In the genomic region with DNA sequence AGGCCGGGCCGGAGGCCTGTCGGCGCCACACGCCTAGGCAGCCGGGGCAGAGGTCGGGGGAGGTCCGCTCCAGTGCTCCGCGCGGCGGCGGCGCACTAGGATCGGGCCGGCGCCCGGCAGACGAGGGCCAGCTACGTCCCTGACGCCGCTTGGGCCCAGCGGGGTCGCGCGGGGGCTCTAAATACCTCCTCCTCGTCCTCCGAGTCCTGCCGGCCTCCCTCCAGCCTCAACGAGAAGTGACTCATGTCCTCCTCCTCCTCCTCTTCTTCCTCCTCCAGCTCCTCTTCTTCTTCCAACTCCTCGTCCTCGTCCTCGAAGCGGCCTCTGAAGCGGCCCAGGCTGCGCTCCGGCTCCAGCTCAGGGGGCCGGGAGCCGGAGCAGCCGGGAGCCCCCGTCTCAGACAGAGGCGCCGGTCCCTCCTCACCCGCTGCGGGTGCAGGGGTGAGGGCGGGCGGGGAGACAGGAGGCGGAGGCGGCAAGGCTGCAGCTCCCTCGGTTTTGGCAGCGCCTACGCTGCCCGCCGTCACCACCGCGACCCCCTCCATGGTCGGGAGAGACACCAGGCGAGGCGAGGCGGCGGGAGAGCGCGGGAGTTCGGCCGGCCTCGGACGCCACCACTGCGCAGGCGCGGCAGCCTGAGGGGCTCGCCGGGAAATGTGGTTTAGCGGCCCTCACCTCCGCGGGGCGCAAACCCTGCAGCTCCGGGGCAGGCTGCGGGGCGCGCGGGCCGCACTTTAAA, we compare ENCODE assay signal across 8 cellular contexts. TPM values are rescaled to one million over a fixed set of nuclear protein-coding genes. Genes with fewer than 3 reads are reported as not detected.
DNase-seq lines count a peak whose midpoint lies in the region; ATAC-seq, FAIRE-seq and TF ChIP-seq lines count a peak whose summit lies in the region.

A gene with protein sequence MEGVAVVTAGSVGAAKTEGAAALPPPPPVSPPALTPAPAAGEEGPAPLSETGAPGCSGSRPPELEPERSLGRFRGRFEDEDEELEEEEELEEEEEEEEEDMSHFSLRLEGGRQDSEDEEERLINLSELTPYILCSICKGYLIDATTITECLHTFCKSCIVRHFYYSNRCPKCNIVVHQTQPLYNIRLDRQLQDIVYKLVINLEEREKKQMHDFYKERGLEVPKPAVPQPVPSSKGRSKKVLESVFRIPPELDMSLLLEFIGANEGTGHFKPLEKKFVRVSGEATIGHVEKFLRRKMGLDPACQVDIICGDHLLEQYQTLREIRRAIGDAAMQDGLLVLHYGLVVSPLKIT (minus strand): TSS at position 619 of the 739 bp plus-strand sequence. CDS start 74 bp downstream, at position 545.

- peak within 1 kb of the TSS; percentile 79 for H3K4me3 Mint-ChIP-seq in Caco-2 (ENCODE audit: unreplicated experiment)
- H3K4me3 Mint-ChIP-seq in activated T-cell treated with anti-CD3 and anti-CD28 coated beads, Interleukin-2, amount 50 U/mL, for 24 hours: peak within 1 kb of the TSS; percentile 92

- BruUV-seq in Caco-2 (replicated peaks; lab: Mats Ljungman, UMichigan): TSS peak; percentile 32

- H3K27me3 ChIP-seq in Caco-2 (replicated peaks; ENCODE audit: control insufficient read depth, insufficient read depth, low read length): no peaks in the 10 kb centered on the region
- H3K27me3 ChIP-seq in esophagus (ENCODE audit: control insufficient read depth in 1 of 2, insufficient read depth in 2 of 2, low read length in 2 of 2): no peaks in the 10 kb centered on the region
- no peaks in the 10 kb centered on the region for H3K27me3 ChIP-seq in mucosa of stomach (ENCODE audit: control insufficient read depth, insufficient read depth, low read length)

- FAIRE-seq in HTR-8/SVneo (lab: Jason Lieb, UNC): peak; percentile 88

- no peaks in the 10 kb centered on the region for H3K4me1 Mint-ChIP-seq in Caco-2 (ENCODE audit: low read depth, unreplicated experiment)
- peaks cover 13% of the 10 kb centered on the region for H3K4me1 Mint-ChIP-seq in activated T-cell treated with anti-CD3 and anti-CD28 coated beads, Interleukin-2, amount 50 U/mL, for 24 hours (ENCODE audit: low read depth)

- no peaks in the 10 kb centered on the region for H3K27me3 Mint-ChIP-seq in Caco-2 (ENCODE audit: insufficient read depth, unreplicated experiment)
- no peaks in the 10 kb centered on the region for H3K27me3 Mint-ChIP-seq in activated T-cell treated with anti-CD3 and anti-CD28 coated beads, Interleukin-2, amount 50 U/mL, for 24 hours

- POLR2A ChIA-PET in Caco-2 (lab: Charles Lee): interaction anchor here (0.6 to 1.7 kb wide), 2 partner anchors 17 to 30 kb away, joined by 4 to 10 read pairs; a partner anchor contains a TSS

- no peaks in the 10 kb centered on the region for H3K4me1 ChIP-seq in Caco-2
- H3K4me1 ChIP-seq in esophagus (ENCODE audit: control insufficient read depth in 2 of 2, insufficient read depth in 2 of 2, low read length in 1 of 2): peaks cover 2% of the 10 kb centered on the region in 2 donors
- H3K4me1 ChIP-seq in mucosa of stomach (ENCODE audit: control insufficient read depth, insufficient read depth, low read length): no peaks in the 10 kb centered on the region

- H3K9ac ChIP-seq in mucosa of stomach (ENCODE audit: low read length): peak within 1 kb of the TSS; percentile 69

- H3K27ac ChIP-seq in esophagus (ENCODE audit: low read depth in 2 of 2, low read length in 1 of 2): peak within 1 kb of the TSS; percentile 74

- CTCF ChIA-PET in Caco-2 (lab: Charles Lee): no interaction called here

- H3K36me3 ChIP-seq in Caco-2 (ENCODE audit: control insufficient read depth, insufficient read depth, low read length) (no peaks in the 10 kb centered on the region; the same call in 1 of the 2 replicates), esophagus (ENCODE audit: control insufficient read depth in 2 of 2, insufficient read depth in 2 of 2, low read length in 1 of 2) (no peaks in the 10 kb centered on the region), mucosa of stomach (ENCODE audit: control insufficient read depth, insufficient read depth, low read length) (no peaks in the 10 kb centered on the region)

- H3K9me3 Mint-ChIP-seq in Caco-2 (ENCODE audit: unreplicated experiment): no peaks in the 10 kb centered on the region
- no peaks in the 10 kb centered on the region for H3K9me3 Mint-ChIP-seq in activated T-cell treated with anti-CD3 and anti-CD28 coated beads, Interleukin-2, amount 50 U/mL, for 24 hours

- 0 to 1% methylated on average over 82 of the region's 82 CpGs for WGBS in esophagus, 2 donors

- no peaks in the 10 kb centered on the region for H3K9me3 ChIP-seq in Caco-2
- no peaks in the 10 kb centered on the region for H3K9me3 ChIP-seq in esophagus (ENCODE audit: control insufficient read depth in 2 of 2, insufficient read depth in 1 of 2, low read depth in 1 of 2, low read length in 1 of 2)
- H3K9me3 ChIP-seq in mucosa of stomach (ENCODE audit: control insufficient read depth, low read length): no peaks in the 10 kb centered on the region

- intact Hi-C loops in Caco-2 (cut with micrococcal nuclease; ENCODE audit: unreplicated experiment): loop anchor here (1.0 to 2.0 kb wide), 2 partner anchors 10 to 18 kb away; no protein-coding TSS in a partner anchor

- peaks cover 13% of the 10 kb centered on the region for H3K36me3 Mint-ChIP-seq in Caco-2 (ENCODE audit: insufficient read depth, unreplicated experiment)
- H3K36me3 Mint-ChIP-seq in activated T-cell treated with anti-CD3 and anti-CD28 coated beads, Interleukin-2, amount 50 U/mL, for 24 hours (ENCODE audit: low read depth): peaks cover 34% of the 10 kb centered on the region

- peak within 1 kb of the TSS; percentile 79 for H3K4me3 ChIP-seq in Caco-2 (ENCODE audit: low read depth, low read length)
- peak within 1 kb of the TSS; percentile 71 to 75 for H3K4me3 ChIP-seq in esophagus (ENCODE audit: low read depth in 1 of 2, low read length in 2 of 2)
- peak within 1 kb of the TSS; percentile 49 for H3K4me3 ChIP-seq in mucosa of stomach (ENCODE audit: low read length)

- ATAC-seq in GM19467 (IDR thresholded peaks at IDR 0.05; ENCODE audit: unreplicated experiment): peak; percentile 70

- DNase-seq in Caco-2 (peak; percentile 84 to 93), HTR-8/SVneo (ENCODE audit: insufficient read length, low spot score) (peak; percentile 94), OCI-M2 (lab: John Stamatoyannopoulos, UW; ENCODE audit: unreplicated experiment) (peak; percentile 43)
- DNase-seq in activated T-cell treated with anti-CD3 and anti-CD28 coated beads, Interleukin-2, amount 50 U/mL, for 24 hours: peak; percentile 89
- DNase-seq in stimulated activated CD8-positive, alpha-beta memory T cell treated with anti-CD3 and anti-CD28 coated beads, Interleukin-4, amount 100 ng/mL, for 48 hours: peak; percentile 86

- TF ChIP-seq CTCF in Caco-2 (IDR thresholded peaks at IDR 0.05; ENCODE audit: insufficient read depth in 1 of 2, low read depth in 1 of 2, low read length in 1 of 2, severe bottlenecking in 1 of 2, unreplicated experiment in 1 of 2): peak in 1 of 2 experiments; percentile 7

- H3K27ac Mint-ChIP-seq in Caco-2 (ENCODE audit: unreplicated experiment): peak within 1 kb of the TSS; percentile 76
- H3K27ac Mint-ChIP-seq in activated T-cell treated with anti-CD3 and anti-CD28 coated beads, Interleukin-2, amount 50 U/mL, for 24 hours: peak within 1 kb of the TSS; percentile 90

RNA-seq across cellular contexts. Expression of the gene that starts here (rescaled TPM):
- 20.4 and 21.6 TPM in 2 replicates for total RNA-seq in Caco-2 (2022)
- polyA plus RNA-seq in esophagus: 1 to 10 TPM; 4.2 to 4.8 TPM

Comparison
In these comparisons a context has a peak if more than half of its experiments do, and no peak if none do; other contexts are left out.
1. Peak in every context shown above with its lines: DNase-seq, ATAC-seq, H3K4me3 ChIP-seq and H3K27ac ChIP-seq.
2. DNase-seq: peak in every context shown above with its lines; median percentile 94 in HTR-8/SVneo; 89 in activated T-cell treated with anti-CD3 and anti-CD28 coated beads, Interleukin-2, amount 50 U/mL, for 24 hours; 88 in Caco-2; 86 in stimulated activated CD8-positive, alpha-beta memory T cell treated with anti-CD3 and anti-CD28 coated beads, Interleukin-4, amount 100 ng/mL, for 48 hours; 43 in OCI-M2.